8 cellular contexts compared by ENCODE assay signal in the genomic region with DNA sequence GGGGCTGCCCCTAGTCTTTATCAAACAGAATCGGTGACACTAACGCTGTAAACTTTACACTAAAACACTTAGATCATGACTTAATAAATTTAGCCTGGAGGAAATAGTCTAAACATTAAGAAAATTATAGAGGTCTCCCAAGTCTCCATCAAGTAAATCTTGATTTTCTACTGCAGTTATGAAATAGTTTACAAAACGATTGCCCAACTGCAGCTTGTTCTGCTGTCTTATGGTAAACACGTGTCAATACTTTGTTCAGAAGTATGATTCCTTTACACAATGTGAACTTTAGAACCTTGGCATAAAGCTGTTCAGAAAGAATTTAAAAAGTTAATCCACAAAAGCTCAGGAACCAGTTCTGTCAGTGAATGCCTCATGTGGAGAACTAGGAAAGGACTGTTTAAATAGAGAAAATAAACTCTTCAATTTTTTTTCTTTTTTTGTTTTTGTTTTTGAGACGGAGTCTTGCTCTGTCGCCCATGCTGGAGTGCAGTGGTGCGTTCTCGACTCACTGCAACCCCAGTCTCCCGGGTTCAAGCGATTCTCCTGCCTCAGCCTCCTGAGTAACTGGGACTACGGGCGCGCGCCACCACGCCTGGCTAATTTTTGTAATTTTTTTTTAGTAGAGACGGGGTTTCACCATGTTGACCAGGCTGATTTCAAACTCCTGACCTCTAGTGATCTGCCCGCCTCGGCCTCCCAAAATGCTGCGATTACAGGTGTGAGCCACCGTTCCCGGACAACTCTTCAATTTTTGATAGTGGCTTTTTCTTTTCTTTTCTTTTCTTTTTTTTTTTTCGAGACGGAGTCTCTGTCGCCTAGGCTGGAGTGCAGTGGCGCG. TPM values are rescaled to one million over a fixed set of nuclear protein-coding genes. Genes with fewer than 3 reads are reported as not detected.
DNase-seq lines count a peak whose midpoint lies in the region; ATAC-seq, FAIRE-seq and TF ChIP-seq lines count a peak whose summit lies in the region.

No MANE protein-coding gene starts in this region.

- DNase-seq in GM23248: peak; percentile 84
- no peak for DNase-seq in Peyer's patch
- DNase-seq in esophagus muscularis mucosa (ENCODE audit: extremely low spot score): no peak
- peak; percentile 57 to 98 for DNase-seq in trophoblast cell
- no peak for DNase-seq in middle frontal gyrus (ENCODE audit: extremely low spot score, low spot score)
- DNase-seq in occipital lobe (lab: John Stamatoyannopoulos, UW): no peak
- no peak for DNase-seq in frontal cortex (ENCODE audit: low spot score in 2 of 2)

- H2BK120ac ChIP-seq in trophoblast cell (ENCODE audit: insufficient read depth, low read length, poor library complexity): peak overlapping the region; percentile 24

- TF ChIP-seq POLR2A in Peyer's patch (IDR thresholded peaks at IDR 0.05): peak in 1 of 2 donors; percentile 38
- no peak for TF ChIP-seq POLR2A in esophagus muscularis mucosa (IDR thresholded peaks at IDR 0.05; ENCODE audit: low read depth)

- H3K4me3 ChIP-seq in GM23248: peak overlapping the region; percentile 98
- peak overlapping the region; percentile 86 to 93 (median 92) for H3K4me3 ChIP-seq in Peyer's patch
- peak overlapping the region; percentile 68 to 90 (median 82) for H3K4me3 ChIP-seq in esophagus muscularis mucosa
- H3K4me3 ChIP-seq in trophoblast cell (ENCODE audit: low read depth, low read length): no peak overlapping the region

- FAIRE-seq in frontal cortex (lab: Jason Lieb, UNC): no peak

- no peak overlapping the region for H3K4ac ChIP-seq in trophoblast cell (ENCODE audit: low read depth, low read length)

- H3K36me3 ChIP-seq in GM23248 (ENCODE audit: low read depth) (no peaks in the 10 kb centered on the region), Peyer's patch (no peaks in the 10 kb centered on the region), esophagus muscularis mucosa (no peaks in the 10 kb centered on the region), trophoblast cell (ENCODE audit: control insufficient read depth in 1 of 2, insufficient read depth in 2 of 2, low read length in 2 of 2) (peaks cover 0 to 2% of the 10 kb centered on the region in 2 experiments)

- no peak for TF ChIP-seq EP300 in esophagus muscularis mucosa (IDR thresholded peaks at IDR 0.05)

- no peak overlapping the region for H3K18ac ChIP-seq in trophoblast cell (ENCODE audit: low read length)

- H3K79me1 ChIP-seq in trophoblast cell (ENCODE audit: low read length): peaks cover 12% of the 10 kb centered on the region

- H3F3A ChIP-seq in GM23248 (ENCODE audit: insufficient read depth): peaks cover 64% of the 10 kb centered on the region

- H2BK5ac ChIP-seq in trophoblast cell (ENCODE audit: low read depth, low read length, poor library complexity): peak overlapping the region; percentile 47

- H3K27ac ChIP-seq in GM23248 (peak overlapping the region; percentile 93), Peyer's patch (peak overlapping the region; percentile 90 to 98 (median 97)), esophagus muscularis mucosa (replicated peaks in 1 of 4) (peak overlapping the region; percentile 91 to 97 (median 95)), trophoblast cell (ENCODE audit: low read depth, low read length) (peak overlapping the region; percentile 94)

- H3K27me3 ChIP-seq in GM23248 (replicated peaks; ENCODE audit: insufficient read depth): no peaks in the 10 kb centered on the region
- no peaks in the 10 kb centered on the region for H3K27me3 ChIP-seq in Peyer's patch
- H3K27me3 ChIP-seq in esophagus muscularis mucosa: no peaks in the 10 kb centered on the region
- no peaks in the 10 kb centered on the region for H3K27me3 ChIP-seq in trophoblast cell (ENCODE audit: insufficient read depth, low read length)

- no peak overlapping the region for H4K12ac ChIP-seq in trophoblast cell (ENCODE audit: low read depth, low read length)

- H2AFZ ChIP-seq in GM23248 (peak overlapping the region; percentile 79), trophoblast cell (ENCODE audit: insufficient read depth, low read length, poor library complexity) (no peak overlapping the region)

- no peak overlapping the region for H2BK12ac ChIP-seq in trophoblast cell (ENCODE audit: low read length)

- H4K91ac ChIP-seq in trophoblast cell (ENCODE audit: low read depth, low read length): no peak overlapping the region

- peak overlapping the region; percentile 98 for H3K4me2 ChIP-seq in GM23248 (ENCODE audit: unreplicated experiment)
- peak overlapping the region; percentile 90 for H3K4me2 ChIP-seq in trophoblast cell (ENCODE audit: low read length)

- no peak overlapping the region for H3K23ac ChIP-seq in trophoblast cell (ENCODE audit: low read length)

- H3K4me1 ChIP-seq in GM23248 (ENCODE audit: insufficient read depth) (peaks cover 45% of the 10 kb centered on the region), Peyer's patch (peaks cover 0 to 53% (median 11%) of the 10 kb centered on the region in 4 donors), esophagus muscularis mucosa (peaks cover 45 to 65% (median 60%) of the 10 kb centered on the region in 4 donors), trophoblast cell (ENCODE audit: control insufficient read depth in 1 of 2, insufficient read depth in 2 of 2, low read length in 2 of 2) (peaks cover 3 to 11% of the 10 kb centered on the region in 2 experiments)

- TF ChIP-seq CTCF in Peyer's patch (IDR thresholded peaks at IDR 0.05) (peak in 3 of 6 experiments; percentile 25 to 29 (median 26)), esophagus muscularis mucosa (IDR thresholded peaks at IDR 0.05) (no peak)

- H3K14ac ChIP-seq in trophoblast cell (ENCODE audit: low read length): no peak overlapping the region

- H3K9me2 ChIP-seq in GM23248 (ENCODE audit: insufficient read depth): no peaks in the 10 kb centered on the region

- WGBS in GM23248 (ENCODE audit: low coverage in 1 of 2, low lambda C conversion rate in 2 of 2, missing lambda C conversion rate in 2 of 2), 2 experiments: 57 to 65% methylated on average over 20 to 26 of the region's 26 CpGs
- WGBS in esophagus muscularis mucosa: 75% methylated on average over 26 of the region's 26 CpGs
- WGBS in trophoblast cell (ENCODE audit: extremely low coverage, insufficient coverage, insufficient read length): no CpG with 5 or more reads among the region's 26 CpGs

- H4K20me1 ChIP-seq in GM23248 (ENCODE audit: insufficient read depth): no peaks in the 10 kb centered on the region

- peak overlapping the region; percentile 97 for H3K9ac ChIP-seq in GM23248
- H3K9ac ChIP-seq in trophoblast cell (ENCODE audit: low read length): no peak overlapping the region

- H3K9me3 ChIP-seq in GM23248 (ENCODE audit: low read depth) (no peaks in the 10 kb centered on the region), Peyer's patch (no peaks in the 10 kb centered on the region), esophagus muscularis mucosa (no peaks in the 10 kb centered on the region), trophoblast cell (ENCODE audit: insufficient read depth, low read depth, low read length) (no peaks in the 10 kb centered on the region)

- no peak for ATAC-seq in HG02610 (IDR thresholded peaks at IDR 0.05; ENCODE audit: unreplicated experiment)

- H4K8ac ChIP-seq in trophoblast cell (ENCODE audit: low read depth, low read length): no peak overlapping the region

- no peak overlapping the region for H2AK5ac ChIP-seq in trophoblast cell (ENCODE audit: low read length)

- H3K79me2 ChIP-seq in GM23248 (ENCODE audit: insufficient read depth) (peaks cover 64% of the 10 kb centered on the region), trophoblast cell (ENCODE audit: control insufficient read depth, insufficient read depth, low read length, poor library complexity) (peaks cover 12% of the 10 kb centered on the region)

- in situ Hi-C loops in GM23248 (cut with MboI): no loop called here

- intact Hi-C loops in esophagus muscularis mucosa (cut with DNase I): loop anchor here (5.0 kb wide), 1 partner anchor 92 kb away; a partner anchor contains a TSS

RNA-seq across cellular contexts. Expression of a gene that starts 1.6 kb away (rescaled TPM):
- total RNA-seq in GM23248 (2014; rRNA removed; shearing (Covaris generic)): 7.9 and 19.6 TPM in 2 replicates
- polyA plus RNA-seq in GM23248 (2016; fragmentation: Nextera tagmentation; extraction: Ambion mirVana): 4.3 and 5.0 TPM in 2 replicates
- 10 to 100 TPM; 56.0 to 97.1 (median 68.5) TPM for total RNA-seq in Peyer's patch
- total RNA-seq in esophagus muscularis mucosa: 10 to 100 TPM; 14.4 to 24.9 (median 17.2) TPM
- polyA plus RNA-seq in trophoblast cell (2013): 12.2 and 13.6 TPM in 2 replicates
- 20.9 TPM for total RNA-seq in occipital lobe
- total RNA-seq in frontal cortex: 11.8 TPM

RNA-seq across cellular contexts. Expression of a gene that starts 34.1 kb away (rescaled TPM):
- total RNA-seq in GM23248 (2014; rRNA removed; shearing (Covaris generic)): 2.2 and 3.9 TPM in 2 replicates
- polyA plus RNA-seq in GM23248 (2016; fragmentation: Nextera tagmentation; extraction: Ambion mirVana): 0.75 and 0.85 TPM in 2 replicates
- total RNA-seq in Peyer's patch: 10 to 100 TPM; 15.7 to 45.4 (median 39.6) TPM
- not detected for total RNA-seq in esophagus muscularis mucosa
- polyA plus RNA-seq in trophoblast cell (2013): 0.10 and 0.18 TPM in 2 replicates
- total RNA-seq in occipital lobe: 0.47 TPM
- 0.82 TPM for total RNA-seq in frontal cortex

Comparison
In these comparisons a context has a peak if more than half of its experiments do, and no peak if none do; other contexts are left out.
1. DNase-seq: peak in GM23248 (single experiment) and trophoblast cell (2 of 2); none in Peyer's patch (0 of 3), esophagus muscularis mucosa (single experiment), middle frontal gyrus (single experiment), occipital lobe (single experiment) and frontal cortex (0 of 2).
2. Peak in every context shown above with its lines, with median percentiles within 50 percentile points of each other: H3K27ac ChIP-seq.